8 cellular contexts compared by ENCODE assay signal in the genomic region with DNA sequence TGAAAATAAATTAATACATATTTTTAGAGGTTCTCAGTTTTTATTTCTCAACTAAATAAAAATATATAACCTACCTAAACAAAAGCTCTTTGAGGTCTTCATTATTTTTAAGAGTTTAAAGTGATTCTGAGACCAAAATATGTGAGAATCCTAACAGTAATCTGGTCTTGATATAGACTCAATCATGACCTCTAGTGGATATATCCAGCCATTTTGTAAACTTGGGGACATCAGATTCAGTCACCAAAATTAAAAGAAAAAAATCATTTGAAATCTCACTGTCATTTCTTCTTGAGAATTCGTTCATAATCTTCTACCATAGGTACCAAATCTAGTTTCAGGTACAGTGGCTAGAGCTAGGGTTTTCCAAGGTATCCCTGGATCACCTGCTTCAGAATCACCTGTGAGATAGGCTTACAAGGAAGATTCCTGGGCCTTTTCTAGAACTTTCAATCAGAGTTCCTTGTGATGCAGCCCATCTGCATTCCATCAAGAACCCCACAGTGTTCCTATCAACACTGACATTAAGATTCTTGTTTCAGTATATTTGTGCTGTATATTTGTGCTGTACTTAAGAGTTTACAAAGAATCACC.
DNase-seq lines count a peak whose midpoint lies in the region; ATAC-seq and TF ChIP-seq lines count a peak whose summit lies in the region.

No MANE protein-coding gene starts in this region.

- in situ Hi-C loops in brain microvascular endothelial cell (cut with HindIII; ENCODE audit: low pct_ligation_motif_present, low sequenced_read_pairs), result no loop called here

- no peaks in the 10 kb centered on the region for H3K36me3 ChIP-seq in Karpas-422 (ENCODE audit: insufficient read depth, low read length)
- no peaks in the 10 kb centered on the region for H3K36me3 ChIP-seq in brain microvascular endothelial cell (replicated peaks)

- no peak overlapping the region for H3K9ac ChIP-seq in Karpas-422 (ENCODE audit: low read length)

- H3K4me1 ChIP-seq in Karpas-422 (ENCODE audit: low read length), result peaks cover 4% of the 10 kb centered on the region

- CTCF ChIA-PET in WTC11 (lab: Charles Lee), result interaction anchor here (0.9 to 2.0 kb wide), 2 partner anchors 15 to 854 kb away, joined by 3 to 9 read pairs; no protein-coding TSS in a partner anchor

- H3K79me2 ChIP-seq in Karpas-422 (ENCODE audit: low read length), result no peaks in the 10 kb centered on the region

- H3K36me3 Mint-ChIP-seq in nephron progenitor cell (ENCODE audit: low read depth), result peaks cover 6% of the 10 kb centered on the region
- peaks cover under 1% of the 10 kb centered on the region; the same call in 1 of the 2 replicates for H3K36me3 Mint-ChIP-seq in WTC11

- no peak overlapping the region for H3K4me2 ChIP-seq in Karpas-422 (ENCODE audit: low read depth, low read length, poor library complexity, severe bottlenecking)

- H3K4me1 Mint-ChIP-seq in nephron progenitor cell, result peaks cover 28% of the 10 kb centered on the region
- peaks cover 19% of the 10 kb centered on the region for H3K4me1 Mint-ChIP-seq in WTC11

- no peak overlapping the region for H2AFZ ChIP-seq in Karpas-422 (ENCODE audit: low read length)

- ATAC-seq in HG03378 (IDR thresholded peaks at IDR 0.05; ENCODE audit: unreplicated experiment), result no peak
- no peak for ATAC-seq in WTC11

- H3K4me3 Mint-ChIP-seq in nephron progenitor cell, result no peak overlapping the region
- H3K4me3 Mint-ChIP-seq in WTC11, result no peak overlapping the region

- H3K27me3 Mint-ChIP-seq in nephron progenitor cell (ENCODE audit: low read depth, poor library complexity) (peaks cover 4% of the 10 kb centered on the region), WTC11 (ENCODE audit: low read depth) (no peaks in the 10 kb centered on the region; the same call in 1 of the 2 replicates)

- DNase-seq in EL (peak; percentile 50), Karpas-422 (peak; percentile 62), brain microvascular endothelial cell (no peak), nephron progenitor cell (no peak), DMS153 treated with DMSO at 0.1 percent for 48 hours (lab: John Stamatoyannopoulos, UW; ENCODE audit: unreplicated experiment) (no peak), WTC11 (ENCODE audit: low spot score) (no peak), NCI-H510A (lab: John Stamatoyannopoulos, UW) (no peak)

- no peak overlapping the region for H3K4me3 ChIP-seq in Karpas-422 (ENCODE audit: low read length)
- no peak overlapping the region for H3K4me3 ChIP-seq in brain microvascular endothelial cell (ENCODE audit: low read depth, low read length)

- H3K27me3 ChIP-seq in Karpas-422 (ENCODE audit: low read length) (no peaks in the 10 kb centered on the region), brain microvascular endothelial cell (replicated peaks) (no peaks in the 10 kb centered on the region)

- TF ChIP-seq CTCF in brain microvascular endothelial cell (IDR thresholded peaks at IDR 0.05; ENCODE audit: low read depth, low read length, missing control alignments) (peak; percentile 20), nephron progenitor cell (IDR thresholded peaks at IDR 0.05) (peak; percentile 58), WTC11 (IDR thresholded peaks at IDR 0.05) (no peak)

- POLR2A ChIA-PET in WTC11 (lab: Charles Lee), result no interaction called here

- peaks cover 6% of the 10 kb centered on the region for H3K9me3 Mint-ChIP-seq in nephron progenitor cell
- peaks cover 2% of the 10 kb centered on the region for H3K9me3 Mint-ChIP-seq in WTC11

- H4K20me1 ChIP-seq in Karpas-422 (ENCODE audit: insufficient read depth, low read depth, low read length), result no peaks in the 10 kb centered on the region

- H3K27ac Mint-ChIP-seq in nephron progenitor cell (no peak overlapping the region), WTC11 (no peak overlapping the region)

- H3K27ac ChIP-seq in Karpas-422 (ENCODE audit: low read length) (no peak overlapping the region), brain microvascular endothelial cell (no peak overlapping the region)

- H3K9me2 ChIP-seq in Karpas-422 (replicated peaks; ENCODE audit: insufficient read depth, low read length), result no peaks in the 10 kb centered on the region

- no peaks in the 10 kb centered on the region for H3K9me3 ChIP-seq in Karpas-422 (ENCODE audit: low read length)

TF ChIP-seq in WTC11, 78 proteins besides CTCF, POLR2A, EP300 and RAD21:
- no peak for TF ChIP-seq ZNF232 (CRISPR knock-in tag; IDR thresholded peaks at IDR 0.05)
- TF ChIP-seq, protein P1, sequence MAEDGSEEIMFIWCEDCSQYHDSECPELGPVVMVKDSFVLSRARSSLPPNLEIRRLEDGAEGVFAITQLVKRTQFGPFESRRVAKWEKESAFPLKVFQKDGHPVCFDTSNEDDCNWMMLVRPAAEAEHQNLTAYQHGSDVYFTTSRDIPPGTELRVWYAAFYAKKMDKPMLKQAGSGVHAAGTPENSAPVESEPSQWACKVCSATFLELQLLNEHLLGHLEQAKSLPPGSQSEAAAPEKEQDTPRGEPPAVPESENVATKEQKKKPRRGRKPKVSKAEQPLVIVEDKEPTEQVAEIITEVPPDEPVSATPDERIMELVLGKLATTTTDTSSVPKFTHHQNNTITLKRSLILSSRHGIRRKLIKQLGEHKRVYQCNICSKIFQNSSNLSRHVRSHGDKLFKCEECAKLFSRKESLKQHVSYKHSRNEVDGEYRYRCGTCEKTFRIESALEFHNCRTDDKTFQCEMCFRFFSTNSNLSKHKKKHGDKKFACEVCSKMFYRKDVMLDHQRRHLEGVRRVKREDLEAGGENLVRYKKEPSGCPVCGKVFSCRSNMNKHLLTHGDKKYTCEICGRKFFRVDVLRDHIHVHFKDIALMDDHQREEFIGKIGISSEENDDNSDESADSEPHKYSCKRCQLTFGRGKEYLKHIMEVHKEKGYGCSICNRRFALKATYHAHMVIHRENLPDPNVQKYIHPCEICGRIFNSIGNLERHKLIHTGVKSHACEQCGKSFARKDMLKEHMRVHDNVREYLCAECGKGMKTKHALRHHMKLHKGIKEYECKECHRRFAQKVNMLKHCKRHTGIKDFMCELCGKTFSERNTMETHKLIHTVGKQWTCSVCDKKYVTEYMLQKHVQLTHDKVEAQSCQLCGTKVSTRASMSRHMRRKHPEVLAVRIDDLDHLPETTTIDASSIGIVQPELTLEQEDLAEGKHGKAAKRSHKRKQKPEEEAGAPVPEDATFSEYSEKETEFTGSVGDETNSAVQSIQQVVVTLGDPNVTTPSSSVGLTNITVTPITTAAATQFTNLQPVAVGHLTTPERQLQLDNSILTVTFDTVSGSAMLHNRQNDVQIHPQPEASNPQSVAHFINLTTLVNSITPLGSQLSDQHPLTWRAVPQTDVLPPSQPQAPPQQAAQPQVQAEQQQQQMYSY (CRISPR knock-in tag; IDR thresholded peaks at IDR 0.05), result no peak
- TF ChIP-seq, protein P2, sequence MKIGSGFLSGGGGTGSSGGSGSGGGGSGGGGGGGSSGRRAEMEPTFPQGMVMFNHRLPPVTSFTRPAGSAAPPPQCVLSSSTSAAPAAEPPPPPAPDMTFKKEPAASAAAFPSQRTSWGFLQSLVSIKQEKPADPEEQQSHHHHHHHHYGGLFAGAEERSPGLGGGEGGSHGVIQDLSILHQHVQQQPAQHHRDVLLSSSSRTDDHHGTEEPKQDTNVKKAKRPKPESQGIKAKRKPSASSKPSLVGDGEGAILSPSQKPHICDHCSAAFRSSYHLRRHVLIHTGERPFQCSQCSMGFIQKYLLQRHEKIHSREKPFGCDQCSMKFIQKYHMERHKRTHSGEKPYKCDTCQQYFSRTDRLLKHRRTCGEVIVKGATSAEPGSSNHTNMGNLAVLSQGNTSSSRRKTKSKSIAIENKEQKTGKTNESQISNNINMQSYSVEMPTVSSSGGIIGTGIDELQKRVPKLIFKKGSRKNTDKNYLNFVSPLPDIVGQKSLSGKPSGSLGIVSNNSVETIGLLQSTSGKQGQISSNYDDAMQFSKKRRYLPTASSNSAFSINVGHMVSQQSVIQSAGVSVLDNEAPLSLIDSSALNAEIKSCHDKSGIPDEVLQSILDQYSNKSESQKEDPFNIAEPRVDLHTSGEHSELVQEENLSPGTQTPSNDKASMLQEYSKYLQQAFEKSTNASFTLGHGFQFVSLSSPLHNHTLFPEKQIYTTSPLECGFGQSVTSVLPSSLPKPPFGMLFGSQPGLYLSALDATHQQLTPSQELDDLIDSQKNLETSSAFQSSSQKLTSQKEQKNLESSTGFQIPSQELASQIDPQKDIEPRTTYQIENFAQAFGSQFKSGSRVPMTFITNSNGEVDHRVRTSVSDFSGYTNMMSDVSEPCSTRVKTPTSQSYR (CRISPR knock-in tag; IDR thresholded peaks at IDR 0.05), result no peak
- TF ChIP-seq TCF7 (CRISPR knock-in tag; IDR thresholded peaks at IDR 0.05; ENCODE audit: low read depth), result no peak
- no peak for TF ChIP-seq SMAD3 (CRISPR knock-in tag; IDR thresholded peaks at IDR 0.05; ENCODE audit: borderline replicate concordance)

Comparison
In these comparisons a context has a peak if more than half of its experiments do, and no peak if none do; other contexts are left out.
1. DNase-seq: peak in EL (single experiment) and Karpas-422 (single experiment); none in brain microvascular endothelial cell (single experiment), nephron progenitor cell (single experiment), DMS153 treated with DMSO at 0.1 percent for 48 hours (single experiment), WTC11 (single experiment) and NCI-H510A (single experiment).